In the genomic region with DNA sequence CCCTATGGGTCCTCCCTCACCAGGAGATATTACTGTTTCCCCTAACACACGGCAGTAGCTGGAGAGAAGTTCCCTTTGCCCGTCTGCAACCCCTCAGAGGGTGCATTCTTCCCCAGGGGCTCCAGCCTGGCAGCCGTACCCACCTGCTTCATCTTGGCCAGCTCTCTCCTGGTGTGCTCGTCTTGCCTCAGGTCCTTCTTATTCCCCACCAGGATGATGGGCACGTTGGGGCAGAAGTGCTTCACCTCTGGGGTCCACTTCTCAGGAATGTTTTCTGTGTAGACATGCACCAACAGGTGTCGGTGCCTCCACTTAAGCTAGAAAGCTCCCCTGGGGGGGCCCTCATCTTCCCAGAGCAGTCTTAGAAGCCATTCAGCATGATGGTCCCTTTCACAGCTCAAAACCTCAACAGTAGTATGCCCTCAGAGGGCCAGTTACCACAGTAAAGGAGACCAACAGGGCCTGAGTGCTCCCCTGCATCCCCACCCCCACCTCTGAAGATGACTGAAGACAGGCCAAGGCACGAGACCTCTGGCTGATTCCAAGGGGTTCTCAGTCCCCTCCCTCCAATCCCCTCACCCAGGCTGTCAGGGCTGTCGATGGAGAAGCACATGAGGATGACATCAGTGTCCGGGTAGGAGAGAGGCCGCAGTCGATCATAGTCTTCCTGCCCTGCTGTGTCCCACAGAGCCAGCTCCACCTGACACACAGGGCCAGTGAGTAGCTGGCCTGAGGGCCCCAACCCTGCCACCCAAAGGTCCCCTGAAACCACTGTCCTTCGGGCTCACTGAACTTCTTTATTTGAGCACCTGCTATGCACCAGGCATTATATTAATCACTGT, we compare ENCODE assay signal across 10 cellular contexts. TPM values are rescaled to one million over a fixed set of nuclear protein-coding genes. Genes with fewer than 3 reads are reported as not detected.
A peak's percentile ranks its signal among the peaks of the same experiment; 100 is the strongest.
DNase-seq lines count a peak whose midpoint lies in the region; ATAC-seq, FAIRE-seq and TF ChIP-seq lines count a peak whose summit lies in the region.
"Had no signal": no experiment of that assay in that cellular context is flagged by ENCODE, and none has a peak within 500 bp of the region (broad histone marks: within the 10 kb centered on the region; RNA-seq: fewer than 3 reads in every experiment).

No MANE protein-coding gene starts in this region.

- H3K4me3 Mint-ChIP-seq in activated naive CD4-positive, alpha-beta T cell treated with anti-CD3 and anti-CD28 coated beads, Interleukin-2, amount 50 U/mL, for 24 hours: peak overlapping the region; percentile 41
- H3K4me3 Mint-ChIP-seq in activated naive CD4-positive, alpha-beta T cell treated with anti-CD3 and anti-CD28 coated beads, Interleukin-2, amount 10 ng/mL, durations not matched to agents 7 days and 5 days: no peak overlapping the region
- H3K4me3 Mint-ChIP-seq in naive B cell: peak overlapping the region in 7 of 8 donors; percentile 28 to 89 (median 56)

- H3K9me3 ChIP-seq in K562 (replicated peaks; ENCODE audit: control insufficient read depth, insufficient read depth, low read depth, low read length): no peaks in the 10 kb centered on the region
- H3K9me3 ChIP-seq in transverse colon: no peaks in the 10 kb centered on the region
- H3K9me3 ChIP-seq in Karpas-422 (ENCODE audit: low read length): no peaks in the 10 kb centered on the region

- H3K4me1 ChIP-seq in K562 (replicated peaks in 1 of 2; ENCODE audit: control insufficient read depth in 2 of 2, insufficient read depth in 2 of 2, low read length in 2 of 2) (peaks cover 82 to 85% of the 10 kb centered on the region in 2 experiments), transverse colon (peaks cover 66 to 84% (median 71%) of the 10 kb centered on the region in 4 donors), Karpas-422 (ENCODE audit: low read length) (peaks cover 40% of the 10 kb centered on the region)

- intact Hi-C loops in K562 (cut with micrococcal nuclease) (loop anchor here (10.0 kb wide), 1 partner anchor 238 kb away; no protein-coding TSS in a partner anchor), transverse colon (cut with DNase I; ENCODE audit: low total_unique reads) (no loop called here)

- H3K36me3 ChIP-seq in K562 (ENCODE audit: control insufficient read depth, insufficient read depth, low read length): peaks cover 65% of the 10 kb centered on the region
- H3K36me3 ChIP-seq in transverse colon: no peaks in the 10 kb centered on the region
- H3K36me3 ChIP-seq in Karpas-422 (ENCODE audit: insufficient read depth, low read length): no peaks in the 10 kb centered on the region

- TF ChIP-seq RAD21 in K562 (CRISPR knock-in tag; conservative IDR thresholded peaks at IDR 0.05 in 1 of 2, IDR thresholded peaks at IDR 0.05 in 1 of 2): no peak

- H3K79me2 ChIP-seq in K562 (ENCODE audit: control insufficient read depth, insufficient read depth, low read length) (peaks cover 72% of the 10 kb centered on the region), Karpas-422 (ENCODE audit: low read length) (no peaks in the 10 kb centered on the region)

- peak overlapping the region; percentile 63 for H3K27ac Mint-ChIP-seq in activated naive CD4-positive, alpha-beta T cell treated with anti-CD3 and anti-CD28 coated beads, Interleukin-2, amount 50 U/mL, for 24 hours
- H3K27ac Mint-ChIP-seq in activated naive CD4-positive, alpha-beta T cell treated with anti-CD3 and anti-CD28 coated beads, Interleukin-2, amount 10 ng/mL, durations not matched to agents 7 days and 5 days: no peak overlapping the region
- H3K27ac Mint-ChIP-seq in naive B cell: peak overlapping the region; percentile 14 to 83 (median 74)

- H4K20me1 ChIP-seq in K562 (replicated peaks; ENCODE audit: control insufficient read depth, insufficient read depth, low read length) (no peaks in the 10 kb centered on the region), Karpas-422 (ENCODE audit: insufficient read depth, low read depth, low read length) (0 out of 2 replicates have a peak, but pooled peaks cover 7% of the 10 kb centered on the region)

- H3K27ac ChIP-seq in K562 (ENCODE audit: extremely low read depth, low read depth, low read length) (peak overlapping the region; percentile 97; the same call in 2 of the 3 replicates), transverse colon (peak overlapping the region; percentile 99 to 100 (median 99)), Karpas-422 (ENCODE audit: low read length) (no peak overlapping the region)

- DNase-seq in activated naive CD4-positive, alpha-beta T cell treated with anti-CD3 and anti-CD28 coated beads, Interleukin-2, amount 10 ng/mL, durations not matched to agents 7 days and 5 days: no peak
- DNase-seq in K562 (ENCODE audit: extremely low read depth in 1 of 4, low spot score in 3 of 4) (no peak), naive B cell (no peak), transverse colon (no peak), CD1c-positive myeloid dendritic cell (ENCODE audit: extremely low spot score) (no peak), NCI-H1048 (lab: John Stamatoyannopoulos, UW) (no peak), Karpas-422 (no peak)
- DNase-seq: NCI-H1092 treated with DMSO at 0.1 percent for 48 hours had no signal

- POLR2A ChIA-PET in K562 (lab: Yijun Ruan, JAX): interaction anchor here (0.9 to 4.6 kb wide), 5 partner anchors 10 to 84 kb away, joined by 4 to 42 read pairs (median 4); partner anchors contain the start of genes MOV10, PPM1J and ST7L

- H2AFZ ChIP-seq in K562 (ENCODE audit: low read depth, low read length) (no peak overlapping the region), Karpas-422 (ENCODE audit: low read length) (no peak overlapping the region)

- no peak for ATAC-seq in K562
- no peak for ATAC-seq in naive B cell (ENCODE audit: low read depth in 2 of 2)

- H3K27me3 Mint-ChIP-seq in activated naive CD4-positive, alpha-beta T cell treated with anti-CD3 and anti-CD28 coated beads, Interleukin-2, amount 50 U/mL, for 24 hours: no peaks in the 10 kb centered on the region
- peaks cover 6% of the 10 kb centered on the region for H3K27me3 Mint-ChIP-seq in activated naive CD4-positive, alpha-beta T cell treated with anti-CD3 and anti-CD28 coated beads, Interleukin-2, amount 10 ng/mL, durations not matched to agents 7 days and 5 days
- H3K27me3 Mint-ChIP-seq in naive B cell: no peaks in the 10 kb centered on the region

- CTCF ChIA-PET in activated naive CD4-positive, alpha-beta T cell treated with anti-CD3 and anti-CD28 coated beads, Interleukin-2, amount 10 ng/mL, durations not matched to agents 7 days and 5 days (lab: Charles Lee): interaction anchor here (1.3 to 3.7 kb wide), 2 partner anchors 12 to 311 kb away, joined by 4 to 12 read pairs; partner anchors contain the start of gene PPM1J
- CTCF ChIA-PET in K562 (lab: Yijun Ruan, JAX; ENCODE audit: low intra/inter-chr PET ratio): no interaction called here

- TF ChIP-seq CTCF in K562 (IDR thresholded peaks at IDR 0.05 in 2 of 3, conservative IDR thresholded peaks at IDR 0.05 in 1 of 3; ENCODE audit: insufficient read depth in 2 of 3, low read depth in 1 of 3, low read length in 3 of 3) (no peak), transverse colon (IDR thresholded peaks at IDR 0.05) (no peak)

- H3K4me2 ChIP-seq in K562 (ENCODE audit: insufficient read depth, low read length): no peak overlapping the region
- no peak overlapping the region for H3K4me2 ChIP-seq in Karpas-422 (ENCODE audit: low read depth, low read length, poor library complexity, severe bottlenecking)

- no peak overlapping the region for H3K4me3 ChIP-seq in K562
- H3K4me3 ChIP-seq in transverse colon: no peak overlapping the region
- no peak overlapping the region for H3K4me3 ChIP-seq in Karpas-422 (ENCODE audit: low read length)

- BruUV-seq in K562 (replicated peaks; lab: Mats Ljungman, UMichigan): no TSS peak

- in situ Hi-C loops in K562 (cut with MboI): no loop called here
- in situ Hi-C loops in transverse colon (cut with MboI; ENCODE audit: low pct_ligation_motif_present in 1 of 4, low pct_unique_long_range_greater_than_20kb in 1 of 4, low sequenced_read_pairs in 3 of 4): loop anchor here (10.0 to 25.0 kb wide), 3 partner anchors 78 to 360 kb away; partner anchors contain the start of genes CTTNBP2NL (in 4 of the 4) and LRIG2 (in 1 of the 4)

- TF ChIP-seq POLR2A in K562 (conservative IDR thresholded peaks at IDR 0.05) (peak; percentile 25; the same call in 1 of the 2 replicates), transverse colon (IDR thresholded peaks at IDR 0.05) (no peak)

- H3K4me1 Mint-ChIP-seq in activated naive CD4-positive, alpha-beta T cell treated with anti-CD3 and anti-CD28 coated beads, Interleukin-2, amount 50 U/mL, for 24 hours: peaks cover 62% of the 10 kb centered on the region
- H3K4me1 Mint-ChIP-seq in activated naive CD4-positive, alpha-beta T cell treated with anti-CD3 and anti-CD28 coated beads, Interleukin-2, amount 10 ng/mL, durations not matched to agents 7 days and 5 days: peaks cover 68% of the 10 kb centered on the region
- peaks cover 61 to 84% (median 78%) of the 10 kb centered on the region in 3 donors for H3K4me1 Mint-ChIP-seq in naive B cell

- no peaks in the 10 kb centered on the region for H3K9me3 Mint-ChIP-seq in activated naive CD4-positive, alpha-beta T cell treated with anti-CD3 and anti-CD28 coated beads, Interleukin-2, amount 50 U/mL, for 24 hours
- H3K9me3 Mint-ChIP-seq in activated naive CD4-positive, alpha-beta T cell treated with anti-CD3 and anti-CD28 coated beads, Interleukin-2, amount 10 ng/mL, durations not matched to agents 7 days and 5 days: no peaks in the 10 kb centered on the region
- no peaks in the 10 kb centered on the region for H3K9me3 Mint-ChIP-seq in naive B cell

- no peaks in the 10 kb centered on the region for H3K9me1 ChIP-seq in K562 (ENCODE audit: control insufficient read depth, insufficient read depth, low read length)

- TF ChIP-seq EP300 in K562 (IDR thresholded peaks at IDR 0.05; ENCODE audit: low read length) (no peak), transverse colon (IDR thresholded peaks at IDR 0.05; ENCODE audit: low read depth) (no peak)

- no peaks in the 10 kb centered on the region for H3K27me3 ChIP-seq in K562 (ENCODE audit: control insufficient read depth in 2 of 2, insufficient read depth in 2 of 2, low read length in 2 of 2)
- no peaks in the 10 kb centered on the region for H3K27me3 ChIP-seq in transverse colon
- no peaks in the 10 kb centered on the region for H3K27me3 ChIP-seq in Karpas-422 (ENCODE audit: low read length)

- peaks cover 5% of the 10 kb centered on the region for H3K36me3 Mint-ChIP-seq in activated naive CD4-positive, alpha-beta T cell treated with anti-CD3 and anti-CD28 coated beads, Interleukin-2, amount 50 U/mL, for 24 hours
- H3K36me3 Mint-ChIP-seq in activated naive CD4-positive, alpha-beta T cell treated with anti-CD3 and anti-CD28 coated beads, Interleukin-2, amount 10 ng/mL, durations not matched to agents 7 days and 5 days: peaks cover 16% of the 10 kb centered on the region
- no peaks in the 10 kb centered on the region for H3K36me3 Mint-ChIP-seq in naive B cell

- WGBS in K562 (ENCODE audit: insufficient coverage, low coverage, missing lambda C conversion rate): 80% methylated on average over 12 of the region's 12 CpGs
- 85% methylated on average over 12 of the region's 12 CpGs; no CpG with 5 or more reads in 1 of the 2 donors for WGBS in transverse colon (ENCODE audit: low coverage in 1 of 2), 2 donors

- H3K9ac ChIP-seq in K562 (ENCODE audit: insufficient read depth in 1 of 2, low read depth in 2 of 2, low read length in 2 of 2) (peak overlapping the region; percentile 69 to 82; a peak in 3 of 4 replicates), Karpas-422 (ENCODE audit: low read length) (no peak overlapping the region)

- H3K9me2 ChIP-seq in Karpas-422 (replicated peaks; ENCODE audit: insufficient read depth, low read length): no peaks in the 10 kb centered on the region

- no peak for FAIRE-seq in K562 (lab: Jason Lieb, UNC)
- FAIRE-seq: bronchial epithelial cell had no signal

RNA-seq across cellular contexts. Expression of gene RHOC, which starts 4.3 kb away (rescaled TPM):
- total RNA-seq in K562 (2011; cell fraction: chromatin; rRNA removed; ENCODE audit: low replicate concordance): 107 and 260 TPM in 2 replicates
- 237 and 244 TPM in 2 replicates for total RNA-seq in K562 (2011; cell fraction: nucleolus; rRNA removed)
- 195 and 210 TPM in 2 replicates for total RNA-seq in K562 (2011; cell fraction: nucleoplasm; rRNA removed)
- 275 and 287 TPM in 2 replicates for total RNA-seq in K562 (2014; rRNA removed)
- total RNA-seq in K562 (2014; rRNA removed; fragmentation: Illumina TruSeq; extraction: Trizol): 131 and 169 TPM in 2 replicates
- 200 and 204 TPM in 2 replicates for total RNA-seq in K562 (2015; rRNA removed; fragmentation: Illumina TruSeq; extraction: Trizol)
- total RNA-seq in K562 (2021): 186 and 203 TPM in 2 replicates
- polyA plus RNA-seq in K562 (2011; rRNA removed): 364 and 370 TPM in 2 replicates
- 478 and 580 TPM in 2 replicates for polyA plus RNA-seq in K562 (2011; cell fraction: cytosol; rRNA removed)
- 338 and 429 TPM in 2 replicates for polyA plus RNA-seq in K562 (2011; cell fraction: nucleus; rRNA removed)
- 332 and 339 TPM in 2 replicates for polyA plus RNA-seq in K562 (2012)
- polyA plus RNA-seq in K562 (2014; fragmentation: Illumina TruSeq; extraction: Trizol): 336 and 344 TPM in 2 replicates
- 10 to 100 TPM; 35.2 to 82.7 TPM for polyA plus RNA-seq in K562 (2014; fragmentation: Nextera tagmentation; extraction: Ambion mirVana)
- 248 and 267 TPM in 2 replicates for polyA plus RNA-seq in K562 (2014; rRNA removed)
- 273 and 333 TPM in 2 replicates for polyA minus RNA-seq in K562 (2011; rRNA and poly(A)+ RNA removed)
- polyA minus RNA-seq in K562 (2011; cell fraction: cytosol; rRNA and poly(A)+ RNA removed): 125 and 156 TPM in 2 replicates
- 103 and 138 TPM in 2 replicates for polyA minus RNA-seq in K562 (2011; cell fraction: nucleus; rRNA and poly(A)+ RNA removed)
- polyA plus RNA-seq in naive B cell (ENCODE audit: low read depth in 6 of 6): 10 to 100 TPM; 34.7 to 85.7 (median 52.0) TPM
- 100 to 1,000 TPM; 438 to 737 (median 617) TPM for total RNA-seq in transverse colon
- 16.5 and 38.6 TPM in 2 replicates for total RNA-seq in Karpas-422 (2014; rRNA removed; shearing (Covaris generic); ENCODE audit: low replicate concordance)

RNA-seq across cellular contexts. Expression of gene PPM1J, which starts 12.5 kb away (rescaled TPM):
- total RNA-seq in K562 (2011; cell fraction: chromatin; rRNA removed; ENCODE audit: low replicate concordance): 6.3 and 17.9 TPM in 2 replicates
- 12.8 and 15.3 TPM in 2 replicates for total RNA-seq in K562 (2011; cell fraction: nucleolus; rRNA removed)
- total RNA-seq in K562 (2011; cell fraction: nucleoplasm; rRNA removed): 9.6 and 9.9 TPM in 2 replicates
- 6.0 and 6.5 TPM in 2 replicates for total RNA-seq in K562 (2014; rRNA removed)
- 1.2 and 1.3 TPM in 2 replicates for total RNA-seq in K562 (2014; rRNA removed; fragmentation: Illumina TruSeq; extraction: Trizol)
- total RNA-seq in K562 (2015; rRNA removed; fragmentation: Illumina TruSeq; extraction: Trizol): 0.98 and 1.1 TPM in 2 replicates
- 5.1 and 7.1 TPM in 2 replicates for total RNA-seq in K562 (2021)
- 10.5 and 18.4 TPM in 2 replicates for polyA plus RNA-seq in K562 (2011; rRNA removed)
- 20.6 and 20.7 TPM in 2 replicates for polyA plus RNA-seq in K562 (2011; cell fraction: cytosol; rRNA removed)
- 80.5 and 82.8 TPM in 2 replicates for polyA plus RNA-seq in K562 (2011; cell fraction: nucleus; rRNA removed)
- 3.0 and 3.4 TPM in 2 replicates for polyA plus RNA-seq in K562 (2012)
- 4.2 and 5.0 TPM in 2 replicates for polyA plus RNA-seq in K562 (2014; fragmentation: Illumina TruSeq; extraction: Trizol)
- polyA plus RNA-seq in K562 (2014; fragmentation: Nextera tagmentation; extraction: Ambion mirVana): under 1 TPM; 0.25 to 0.31 TPM
- polyA plus RNA-seq in K562 (2014; rRNA removed): 8.2 and 8.5 TPM in 2 replicates
- 2.1 and 3.8 TPM in 2 replicates for polyA minus RNA-seq in K562 (2011; rRNA and poly(A)+ RNA removed)
- 3.0 and 6.5 TPM in 2 replicates for polyA minus RNA-seq in K562 (2011; cell fraction: cytosol; rRNA and poly(A)+ RNA removed)
- polyA minus RNA-seq in K562 (2011; cell fraction: nucleus; rRNA and poly(A)+ RNA removed): 7.4 and 9.1 TPM in 2 replicates
- polyA plus RNA-seq in naive B cell (ENCODE audit: low read depth in 6 of 6): 1 to 10 TPM in 5 of 6 donors, under 1 TPM in 1; 0.48 to 3.1 (median 1.5) TPM
- 1 to 10 TPM in 1 of 4 donors, under 1 TPM in 1, not detected in 2; 0.68 to 1.7 TPM for total RNA-seq in transverse colon
- total RNA-seq in Karpas-422 (2014; rRNA removed; shearing (Covaris generic); ENCODE audit: low replicate concordance): not detected in 2 replicates

RNA-seq across cellular contexts. Expression of gene MOV10, which starts 28.2 kb away (rescaled TPM):
- 194 and 432 TPM in 2 replicates for total RNA-seq in K562 (2011; cell fraction: chromatin; rRNA removed; ENCODE audit: low replicate concordance)
- total RNA-seq in K562 (2011; cell fraction: nucleolus; rRNA removed): 231 and 262 TPM in 2 replicates
- total RNA-seq in K562 (2011; cell fraction: nucleoplasm; rRNA removed): 196 and 201 TPM in 2 replicates
- total RNA-seq in K562 (2014; rRNA removed) (46.5 and 75.8 TPM in 2 replicates), K562 (2014; rRNA removed; fragmentation: Illumina TruSeq; extraction: Trizol) (32.1 and 46.8 TPM in 2 replicates), K562 (2015; rRNA removed; fragmentation: Illumina TruSeq; extraction: Trizol) (49.5 and 50.8 TPM in 2 replicates), K562 (2021) (93.9 and 101 TPM in 2 replicates), transverse colon (100 to 1,000 TPM in 1 of 4 donors, 10 to 100 TPM in 3; 22.1 to 129 (median 76.9) TPM)
- polyA plus RNA-seq in K562 (2011; rRNA removed) (50.2 and 86.0 TPM in 2 replicates), K562 (2014; fragmentation: Illumina TruSeq; extraction: Trizol) (101 and 105 TPM in 2 replicates), K562 (2014; fragmentation: Nextera tagmentation; extraction: Ambion mirVana) (10 to 100 TPM; 16.7 to 39.6 TPM), K562 (2014; rRNA removed) (72.0 and 92.8 TPM in 2 replicates), naive B cell (ENCODE audit: low read depth in 6 of 6) (10 to 100 TPM in 3 of 6 donors, 1 to 10 TPM in 3; 3.4 to 10.5 (median 9.8) TPM)
- polyA plus RNA-seq in K562 (2011; cell fraction: cytosol; rRNA removed): 55.2 and 72.8 TPM in 2 replicates
- polyA plus RNA-seq in K562 (2011; cell fraction: nucleus; rRNA removed): 327 and 544 TPM in 2 replicates
- 78.3 and 153 TPM in 2 replicates for polyA plus RNA-seq in K562 (2012)
- polyA minus RNA-seq in K562 (2011; rRNA and poly(A)+ RNA removed): 34.4 and 47.1 TPM in 2 replicates
- polyA minus RNA-seq in K562 (2011; cell fraction: cytosol; rRNA and poly(A)+ RNA removed): 65.8 and 66.5 TPM in 2 replicates
- 127 and 129 TPM in 2 replicates for polyA minus RNA-seq in K562 (2011; cell fraction: nucleus; rRNA and poly(A)+ RNA removed)
- total RNA-seq in Karpas-422 (2014; rRNA removed; shearing (Covaris generic); ENCODE audit: low replicate concordance): 7.7 and 13.8 TPM in 2 replicates
